Comparison of ENCODE assay signal across 8 cellular contexts in the genomic region with DNA sequence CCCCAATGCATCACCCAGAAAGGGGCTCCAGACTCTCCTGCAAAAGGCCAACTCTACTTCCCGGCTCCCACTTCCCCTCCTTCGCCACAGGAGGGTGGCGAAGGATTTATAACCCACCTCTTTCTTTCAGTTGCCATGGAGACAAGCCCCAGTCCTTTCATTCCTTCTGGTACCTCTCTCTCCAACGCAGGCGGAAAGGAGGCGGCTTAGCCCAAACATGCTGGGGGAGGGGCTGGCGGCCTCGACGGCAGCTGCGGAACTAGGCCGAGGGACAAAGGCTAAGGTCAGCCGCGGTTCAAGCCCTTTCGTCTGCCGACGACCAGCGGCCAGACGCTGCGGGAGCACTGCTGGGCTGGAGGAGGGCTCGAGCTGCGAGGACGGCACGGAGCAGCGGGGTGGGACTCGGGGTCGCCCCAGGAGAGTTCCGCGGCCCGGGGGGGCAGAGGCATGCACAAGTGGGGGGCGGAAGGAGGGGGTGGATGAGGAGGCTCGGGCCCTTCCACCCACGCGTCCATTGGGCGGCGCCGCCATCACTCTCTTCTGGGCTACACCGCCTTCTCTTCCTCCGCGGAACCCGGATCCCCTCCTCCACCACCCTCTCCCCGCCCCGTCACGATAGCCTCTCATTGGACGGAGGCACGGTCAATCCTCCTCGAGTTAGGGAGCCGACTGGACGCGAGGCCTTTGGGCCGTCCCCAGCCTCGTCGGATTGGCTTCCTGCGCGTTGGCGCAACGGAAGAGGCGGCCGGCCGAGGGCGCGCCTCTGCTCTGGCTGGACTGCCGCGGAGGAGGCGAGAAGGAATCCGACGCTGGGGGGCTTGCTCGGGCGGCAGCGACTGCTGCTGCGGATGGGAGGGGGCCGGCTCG. TPM values are rescaled to one million over a fixed set of nuclear protein-coding genes. Genes with fewer than 3 reads are reported as not detected.
DNase-seq lines count a peak whose midpoint lies in the region; ATAC-seq, FAIRE-seq and TF ChIP-seq lines count a peak whose summit lies in the region.

A gene (plus strand): TSS at position 766 of the 867 bp plus-strand sequence.

- FAIRE-seq in endometrium (lab: Jason Lieb, UNC), result peak; percentile 93

- H4K20me1 ChIP-seq in OCI-LY3 (ENCODE audit: insufficient read depth, low read length), result peaks cover 39% of the 10 kb centered on the region

- H3K27me3 ChIP-seq in OCI-LY3 (ENCODE audit: low read depth, low read length), result no peaks in the 10 kb centered on the region

- peaks cover 8% of the 10 kb centered on the region for H3K36me3 Mint-ChIP-seq in mesothelial cell of epicardium

- H3K9me3 ChIP-seq in OCI-LY3 (ENCODE audit: insufficient read depth, low read length), result no peaks in the 10 kb centered on the region

- H3K4me2 ChIP-seq in OCI-LY3 (ENCODE audit: low read length), result peak within 1 kb of the TSS; percentile 92

- no peaks in the 10 kb centered on the region for H3K9me3 Mint-ChIP-seq in mesothelial cell of epicardium

- H3K9ac ChIP-seq in OCI-LY3 (ENCODE audit: low read length), result peak within 1 kb of the TSS; percentile 95

- DNase-seq in DMS114 treated with DMSO at 0.1 percent for 48 hours (lab: John Stamatoyannopoulos, UW; ENCODE audit: unreplicated experiment) (peak; percentile 96), HuH-7.5 (ENCODE audit: low spot score) (peak; percentile 99), mesothelial cell of epicardium (ENCODE audit: low spot score in 2 of 2, unreplicated experiment in 2 of 2) (peak; percentile 97 to 98)
- peak; percentile 95 for DNase-seq in activated CD8-positive, alpha-beta memory T cell treated with anti-CD3 and anti-CD28 coated beads, Interleukin-2, amount 50 U/mL, for 48 hours
- peak; percentile 96 for DNase-seq in stimulated activated CD8-positive, alpha-beta memory T cell treated with anti-CD3 and anti-CD28 coated beads, Interleukin-15, amount 100 ng/mL, for 48 hours (ENCODE audit: low read depth in 2 of 2)

- peaks cover 32% of the 10 kb centered on the region for H3K36me3 ChIP-seq in OCI-LY3 (replicated peaks; ENCODE audit: low read depth, low read length)

- peaks cover 64% of the 10 kb centered on the region for H3K79me2 ChIP-seq in OCI-LY3 (ENCODE audit: low read length)

- ATAC-seq in GM21526 (IDR thresholded peaks at IDR 0.05; ENCODE audit: low FRiP score, unreplicated experiment), result peak; percentile 90

- H3K4me1 Mint-ChIP-seq in mesothelial cell of epicardium, result peaks cover 43% of the 10 kb centered on the region

- H3K27ac Mint-ChIP-seq in mesothelial cell of epicardium, result peak within 1 kb of the TSS; percentile 93

- H3K27ac ChIP-seq in OCI-LY3 (ENCODE audit: low read length), result peak within 1 kb of the TSS; percentile 79

- H3K4me3 ChIP-seq in OCI-LY3 (ENCODE audit: low read length), result peak within 1 kb of the TSS; percentile 93

- peak within 1 kb of the TSS; percentile 94 for H3K4me3 Mint-ChIP-seq in mesothelial cell of epicardium

- peaks cover 20% of the 10 kb centered on the region for H3K4me1 ChIP-seq in OCI-LY3 (ENCODE audit: low read length)

- no peaks in the 10 kb centered on the region for H3K27me3 Mint-ChIP-seq in mesothelial cell of epicardium (ENCODE audit: low read depth)

- TF ChIP-seq CTCF in OCI-LY3 (IDR thresholded peaks at IDR 0.05; ENCODE audit: low read depth, low read length) (peak; percentile 43), mesothelial cell of epicardium (IDR thresholded peaks at IDR 0.05; ENCODE audit: unreplicated experiment) (no peak)

- H2AFZ ChIP-seq in OCI-LY3 (ENCODE audit: low read depth, low read length), result peak within 1 kb of the TSS; percentile 53; the same call in 1 of the 2 replicates

RNA-seq across cellular contexts. Expression of the gene that starts here (rescaled TPM):
- total RNA-seq in mesothelial cell of epicardium, result 48.3 to 52.5 TPM (median 48.7 TPM) in 3 replicates

Comparison
In these comparisons a context has a peak if more than half of its experiments do, and no peak if none do; other contexts are left out.
1. Peak in every context shown above with its lines: DNase-seq, ATAC-seq, H3K4me3 ChIP-seq and H3K27ac ChIP-seq.